ENCODE assay signal across 16 cellular contexts in the genomic region with DNA sequence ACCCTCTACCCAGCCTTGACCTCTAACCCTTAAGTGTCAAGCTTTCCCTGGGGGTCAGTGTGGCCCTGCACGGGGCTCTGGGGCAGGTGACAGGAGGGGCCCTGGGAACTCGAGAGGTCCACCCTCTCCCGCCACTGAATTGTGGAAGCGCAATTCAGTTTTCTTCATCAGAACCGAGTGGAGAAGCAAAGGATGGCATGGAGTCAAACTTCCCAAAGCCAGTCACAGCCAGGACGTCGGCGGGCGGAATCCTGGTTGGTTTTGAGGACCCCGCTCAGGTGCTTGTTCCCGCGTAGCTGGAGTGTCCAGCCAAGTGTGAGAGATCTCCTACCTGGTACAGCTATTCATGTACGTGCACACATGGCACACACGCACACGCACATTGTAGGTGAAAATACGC.
DNase-seq lines count a peak whose midpoint lies in the region; ATAC-seq, FAIRE-seq and TF ChIP-seq lines count a peak whose summit lies in the region.
"Had no signal": no experiment of that assay in that cellular context is flagged by ENCODE, and none has a peak within 500 bp of the region (broad histone marks: within the 10 kb centered on the region; RNA-seq: fewer than 3 reads in every experiment).

No MANE protein-coding gene starts in this region.

- no peak for DNase-seq in activated CD4-positive, alpha-beta T cell treated with anti-CD3 and anti-CD28 coated beads, Interleukin-2, amount 10 ng/mL, durations not matched to agents 24 days and 14 days
- DNase-seq in activated CD4-positive, alpha-beta T cell treated with anti-CD3 and anti-CD28 coated beads, Interleukin-2, amount 50 U/mL, for 1 hour = no peak
- DNase-seq in HL-60 (ENCODE audit: low read depth in 1 of 2, low spot score in 1 of 2) (no peak), GM12878 (ENCODE audit: low read depth, low spot score) (no peak), osteocyte (ENCODE audit: extremely low spot score, unreplicated experiment) (no peak), ovary (no peak), DMS153 (lab: John Stamatoyannopoulos, UW) (no peak), H54 (ENCODE audit: insufficient read length, low spot score) (no peak)
- DNase-seq: erythroblast, H9, KBM-7, left cardiac atrium, NCI-H1105 treated with DMSO at 0.1 percent for 48 hours, NCI-H2227 treated with DMSO at 0.1 percent for 48 hours, retina, SW 1271 had no signal

- H3K4me3 Mint-ChIP-seq in activated CD4-positive, alpha-beta T cell treated with anti-CD3 and anti-CD28 coated beads, Interleukin-2, amount 10 ng/mL, durations not matched to agents 24 days and 14 days = peak overlapping the region; percentile 19
- no peak overlapping the region for H3K4me3 Mint-ChIP-seq in osteocyte (ENCODE audit: unreplicated experiment)
- H3K4me3 Mint-ChIP-seq: H9 had no signal

- FAIRE-seq in GM12878 (lab: Jason Lieb, UNC) (no peak), H54 (lab: Jason Lieb, UNC) (no peak)

- H3K4me3 ChIP-seq in HL-60 (replicated peaks; ENCODE audit: insufficient read depth, low read length) (no peak overlapping the region), GM12878 (no peak overlapping the region), ovary (no peak overlapping the region)

- no peaks in the 10 kb centered on the region for H3K27me3 ChIP-seq in HL-60 (ENCODE audit: insufficient read depth, poor library complexity, severe bottlenecking)
- no peaks in the 10 kb centered on the region for H3K27me3 ChIP-seq in GM12878 (replicated peaks in 1 of 2; ENCODE audit: control insufficient read depth in 2 of 2, insufficient read depth in 2 of 2, low read length in 1 of 2)
- H3K27me3 ChIP-seq in ovary = no peaks in the 10 kb centered on the region

- 88% methylated on average over 16 of the region's 16 CpGs for WGBS in GM12878 (ENCODE audit: insufficient coverage, insufficient replicate concordance, low lambda C conversion rate, missing lambda C conversion rate)
- WGBS in ovary, 3 donors = 85 to 94% (median 90%) methylated on average over 16 of the region's 16 CpGs

- no peak overlapping the region for H3K9ac ChIP-seq in GM12878 (ENCODE audit: control insufficient read depth, insufficient read depth, low read length)

- H2AFZ ChIP-seq in GM12878 (ENCODE audit: control insufficient read depth, low read depth, low read length) = no peak overlapping the region

- H3K36me3 ChIP-seq in GM12878 (ENCODE audit: control insufficient read depth in 2 of 2, insufficient read depth in 2 of 2, low read length in 1 of 2) = peaks cover 2 to 28% of the 10 kb centered on the region in 2 experiments; a peak in 3 of 4 replicates
- H3K36me3 ChIP-seq in ovary = no peaks in the 10 kb centered on the region

- H3K27ac ChIP-seq in HL-60 (replicated peaks) (peak overlapping the region; percentile 10; the same call in 1 of the 2 replicates), GM12878 (ENCODE audit: control insufficient read depth, insufficient read depth) (peak overlapping the region; percentile 20; the same call in 1 of the 2 replicates), ovary (no peak overlapping the region)

- no peaks in the 10 kb centered on the region for H3K27me3 Mint-ChIP-seq in activated CD4-positive, alpha-beta T cell treated with anti-CD3 and anti-CD28 coated beads, Interleukin-2, amount 10 ng/mL, durations not matched to agents 24 days and 14 days
- H3K27me3 Mint-ChIP-seq in osteocyte (ENCODE audit: unreplicated experiment) = no peaks in the 10 kb centered on the region

- SMC1A ChIA-PET in GM12878 (lab: Charles Lee; ENCODE audit: uncharacterized antibody, unreplicated experiment) = no interaction called here

- RAD21 ChIA-PET in GM12878 (lab: Charles Lee; ENCODE audit: unreplicated experiment) = no interaction called here

- POLR2A ChIA-PET in GM12878 (lab: Charles Lee) = no interaction called here

- BruUV-seq in GM12878 (replicated peaks; lab: Mats Ljungman, UMichigan) = no TSS peak

- H4K20me1 ChIP-seq in GM12878 (ENCODE audit: control insufficient read depth, insufficient read depth) = no peaks in the 10 kb centered on the region

- CTCF ChIA-PET in GM12878 (lab: Yijun Ruan, JAX) = interaction anchor here (0.6 to 7.2 kb wide), 2 partner anchors 14 to 141 kb away, joined by 3 to 37 read pairs; no protein-coding TSS in a partner anchor

- intact Hi-C loops in activated CD4-positive, alpha-beta T cell treated with anti-CD3 and anti-CD28 coated beads, Interleukin-2, amount 10 ng/mL, durations not matched to agents 24 days and 14 days (cut with micrococcal nuclease) = loop anchor here (1.0 kb wide), 1 partner anchor 8 kb away; no protein-coding TSS in a partner anchor
- intact Hi-C loops in GM12878 (cut with micrococcal nuclease; ENCODE audit: unreplicated experiment) (no loop called here), ovary (cut with DNase I) (no loop called here)

- no peak for TF ChIP-seq RAD21 in GM12878 (IDR thresholded peaks at IDR 0.05; ENCODE audit: insufficient read depth, low read depth, low read length)

- no peak for TF ChIP-seq CTCF in HL-60 (IDR thresholded peaks at IDR 0.05; ENCODE audit: insufficient read depth, low read length)
- no peak for TF ChIP-seq CTCF in GM12878 (IDR thresholded peaks at IDR 0.05 in 2 of 3, conservative IDR thresholded peaks at IDR 0.05 in 1 of 3; ENCODE audit: control insufficient read depth in 2 of 3, extremely low read depth in 1 of 3, insufficient read depth in 1 of 3, low read depth in 3 of 3, low read length in 3 of 3)
- TF ChIP-seq CTCF in osteocyte (IDR thresholded peaks at IDR 0.05) = no peak
- no peak for TF ChIP-seq CTCF in ovary (IDR thresholded peaks at IDR 0.05)

- H3K27ac Mint-ChIP-seq in activated CD4-positive, alpha-beta T cell treated with anti-CD3 and anti-CD28 coated beads, Interleukin-2, amount 10 ng/mL, durations not matched to agents 24 days and 14 days = peak overlapping the region; percentile 97
- H3K27ac Mint-ChIP-seq in osteocyte (ENCODE audit: unreplicated experiment) = peak overlapping the region; percentile 91

- in situ Hi-C loops in GM12878 (cut with MboI) = no loop called here

- peaks cover 47% of the 10 kb centered on the region for H3K79me2 ChIP-seq in GM12878 (ENCODE audit: control insufficient read depth, insufficient read depth, low read length)

- H3K36me3 Mint-ChIP-seq in activated CD4-positive, alpha-beta T cell treated with anti-CD3 and anti-CD28 coated beads, Interleukin-2, amount 10 ng/mL, durations not matched to agents 24 days and 14 days (ENCODE audit: low read depth) = peaks cover 45% of the 10 kb centered on the region
- peaks cover 2% of the 10 kb centered on the region for H3K36me3 Mint-ChIP-seq in osteocyte (ENCODE audit: unreplicated experiment)

- H3K4me1 ChIP-seq in GM12878 (ENCODE audit: control insufficient read depth, insufficient read depth, low read length) = peaks cover 50% of the 10 kb centered on the region
- peaks cover 17% of the 10 kb centered on the region for H3K4me1 ChIP-seq in ovary (ENCODE audit: insufficient read depth)

- H3K9me3 ChIP-seq in GM12878 (replicated peaks; ENCODE audit: control insufficient read depth, insufficient read depth, low read length) (no peaks in the 10 kb centered on the region), ovary (no peaks in the 10 kb centered on the region)

- TF ChIP-seq POLR2A in GM12878 (IDR thresholded peaks at IDR 0.05; ENCODE audit: low read depth, low read length) (no peak), ovary (IDR thresholded peaks at IDR 0.05) (no peak), H54 (IDR thresholded peaks at IDR 0.05; ENCODE audit: low read depth, low read length) (no peak)

- H3K4me1 Mint-ChIP-seq in activated CD4-positive, alpha-beta T cell treated with anti-CD3 and anti-CD28 coated beads, Interleukin-2, amount 10 ng/mL, durations not matched to agents 24 days and 14 days = peaks cover 96% of the 10 kb centered on the region
- peaks cover 89% of the 10 kb centered on the region for H3K4me1 Mint-ChIP-seq in osteocyte (ENCODE audit: unreplicated experiment)

- ATAC-seq in GM12878 = no peak
- ATAC-seq: left cardiac atrium had no signal

- TF ChIP-seq EP300 in GM12878 (IDR thresholded peaks at IDR 0.05; ENCODE audit: borderline replicate concordance in 1 of 2, control insufficient read depth in 1 of 2, low read depth in 2 of 2, low read length in 2 of 2) = no peak
- no peak for TF ChIP-seq EP300 in ovary (IDR thresholded peaks at IDR 0.05)

- H3K4me2 ChIP-seq in GM12878 (ENCODE audit: control insufficient read depth, insufficient read depth) = no peak overlapping the region

- H3K9me3 Mint-ChIP-seq in activated CD4-positive, alpha-beta T cell treated with anti-CD3 and anti-CD28 coated beads, Interleukin-2, amount 10 ng/mL, durations not matched to agents 24 days and 14 days = no peaks in the 10 kb centered on the region
- H3K9me3 Mint-ChIP-seq in osteocyte (ENCODE audit: unreplicated experiment) = no peaks in the 10 kb centered on the region
- H3K9me3 Mint-ChIP-seq: H9 had no signal

TF ChIP-seq in GM12878, 131 proteins besides CTCF, POLR2A, EP300 and RAD21 (continues in another document):
- TF ChIP-seq FOS (IDR thresholded peaks at IDR 0.05; ENCODE audit: borderline replicate concordance, extremely low read depth, insufficient read length) = no peak
- no peak for TF ChIP-seq EED (IDR thresholded peaks at IDR 0.05; ENCODE audit: low read depth)
- no peak for TF ChIP-seq RCOR1 (conservative IDR thresholded peaks at IDR 0.05; ENCODE audit: low read depth, low read length)
- TF ChIP-seq RB1 (IDR thresholded peaks at IDR 0.05; ENCODE audit: borderline replicate concordance) = no peak
- TF ChIP-seq SMAD1 (IDR thresholded peaks at IDR 0.05; ENCODE audit: low read depth, partially characterized antibody) = no peak
- no peak for TF ChIP-seq RBBP5 (conservative IDR thresholded peaks at IDR 0.05)
- TF ChIP-seq, protein P1, sequence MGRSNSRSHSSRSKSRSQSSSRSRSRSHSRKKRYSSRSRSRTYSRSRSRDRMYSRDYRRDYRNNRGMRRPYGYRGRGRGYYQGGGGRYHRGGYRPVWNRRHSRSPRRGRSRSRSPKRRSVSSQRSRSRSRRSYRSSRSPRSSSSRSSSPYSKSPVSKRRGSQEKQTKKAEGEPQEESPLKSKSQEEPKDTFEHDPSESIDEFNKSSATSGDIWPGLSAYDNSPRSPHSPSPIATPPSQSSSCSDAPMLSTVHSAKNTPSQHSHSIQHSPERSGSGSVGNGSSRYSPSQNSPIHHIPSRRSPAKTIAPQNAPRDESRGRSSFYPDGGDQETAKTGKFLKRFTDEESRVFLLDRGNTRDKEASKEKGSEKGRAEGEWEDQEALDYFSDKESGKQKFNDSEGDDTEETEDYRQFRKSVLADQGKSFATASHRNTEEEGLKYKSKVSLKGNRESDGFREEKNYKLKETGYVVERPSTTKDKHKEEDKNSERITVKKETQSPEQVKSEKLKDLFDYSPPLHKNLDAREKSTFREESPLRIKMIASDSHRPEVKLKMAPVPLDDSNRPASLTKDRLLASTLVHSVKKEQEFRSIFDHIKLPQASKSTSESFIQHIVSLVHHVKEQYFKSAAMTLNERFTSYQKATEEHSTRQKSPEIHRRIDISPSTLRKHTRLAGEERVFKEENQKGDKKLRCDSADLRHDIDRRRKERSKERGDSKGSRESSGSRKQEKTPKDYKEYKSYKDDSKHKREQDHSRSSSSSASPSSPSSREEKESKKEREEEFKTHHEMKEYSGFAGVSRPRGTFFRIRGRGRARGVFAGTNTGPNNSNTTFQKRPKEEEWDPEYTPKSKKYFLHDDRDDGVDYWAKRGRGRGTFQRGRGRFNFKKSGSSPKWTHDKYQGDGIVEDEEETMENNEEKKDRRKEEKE (IDR thresholded peaks at IDR 0.05) = no peak
- TF ChIP-seq CHD1 (IDR thresholded peaks at IDR 0.05; ENCODE audit: low read depth, low read length) = no peak

Comparison
In these comparisons a context has a peak if more than half of its experiments do, and no peak if none do; other contexts are left out.
1. H3K27ac ChIP-seq: peak in HL-60 (single experiment) and GM12878 (single experiment); none in ovary (0 of 2).